In the genomic region with DNA sequence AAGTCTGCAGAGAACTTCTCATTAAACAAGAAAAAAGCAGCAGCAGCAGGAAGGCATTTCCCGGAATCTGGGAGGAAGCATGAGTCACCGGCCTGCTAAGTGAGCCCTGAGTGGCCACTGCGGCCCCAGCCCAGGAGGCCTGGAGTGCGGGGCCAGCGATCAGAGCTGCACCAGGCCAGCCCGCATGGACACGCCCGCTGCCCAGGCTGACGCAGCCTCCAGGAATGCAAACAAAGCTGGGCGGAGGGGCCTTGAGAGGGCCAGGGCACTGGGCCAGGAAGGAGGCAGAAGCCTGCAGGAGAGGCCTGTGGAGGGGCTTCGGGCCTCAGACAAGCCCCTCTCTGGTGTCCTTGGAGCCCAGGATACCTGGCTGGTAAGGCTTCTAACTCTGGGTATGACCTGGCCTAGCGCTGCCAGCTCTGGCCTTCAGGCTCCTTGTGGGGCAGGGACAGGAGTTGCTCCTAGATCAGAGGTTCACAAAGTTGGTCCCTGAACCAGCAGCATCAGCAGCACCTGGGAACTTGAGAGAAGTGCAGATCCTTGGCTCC, we compare ENCODE assay signal across 1 cellular context.
TF ChIP-seq lines count a peak whose summit lies in the region.

No MANE protein-coding gene starts in this region.

TF ChIP-seq in HepG2, 621 proteins besides CTCF, POLR2A, EP300 and RAD21 (continued from another document and continues in another):
- TF ChIP-seq, protein P1, sequence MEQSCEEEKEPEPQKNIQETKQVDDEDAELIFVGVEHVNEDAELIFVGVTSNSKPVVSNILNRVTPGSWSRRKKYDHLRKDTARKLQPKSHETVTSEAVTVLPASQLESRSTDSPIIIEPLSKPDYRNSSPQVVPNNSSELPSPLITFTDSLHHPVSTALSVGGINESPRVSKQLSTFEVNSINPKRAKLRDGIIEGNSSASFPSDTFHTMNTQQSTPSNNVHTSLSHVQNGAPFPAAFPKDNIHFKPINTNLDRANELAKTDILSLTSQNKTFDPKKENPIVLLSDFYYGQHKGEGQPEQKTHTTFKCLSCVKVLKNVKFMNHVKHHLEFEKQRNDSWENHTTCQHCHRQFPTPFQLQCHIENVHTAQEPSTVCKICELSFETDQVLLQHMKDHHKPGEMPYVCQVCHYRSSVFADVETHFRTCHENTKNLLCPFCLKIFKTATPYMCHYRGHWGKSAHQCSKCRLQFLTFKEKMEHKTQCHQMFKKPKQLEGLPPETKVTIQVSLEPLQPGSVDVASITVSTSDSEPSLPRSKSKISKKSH (CRISPR knock-in tag; IDR thresholded peaks at IDR 0.05; ENCODE audit: borderline replicate concordance), result no peak
- TF ChIP-seq AGO1 (IDR thresholded peaks at IDR 0.05; ENCODE audit: low read depth, low read length, poor library complexity, severe bottlenecking) (no peak), FOXO1 (CRISPR knock-in tag; IDR thresholded peaks at IDR 0.05) (peak; percentile 69; the same call in 1 of the 2 replicates), MZF1 (CRISPR knock-in tag; IDR thresholded peaks at IDR 0.05; ENCODE audit: borderline replicate concordance) (no peak), ZNF30 (CRISPR knock-in tag; IDR thresholded peaks at IDR 0.05) (no peak), FOXC1 (CRISPR knock-in tag; IDR thresholded peaks at IDR 0.05; ENCODE audit: borderline replicate concordance) (no peak), BRCA1 (CRISPR knock-in tag; IDR thresholded peaks at IDR 0.05) (no peak), ZNF552 (CRISPR knock-in tag; IDR thresholded peaks at IDR 0.05; ENCODE audit: borderline replicate concordance) (no peak), ZNF337 (CRISPR knock-in tag; IDR thresholded peaks at IDR 0.05; ENCODE audit: borderline replicate concordance, low read depth) (no peak), ZNF180 (CRISPR knock-in tag; IDR thresholded peaks at IDR 0.05; ENCODE audit: borderline replicate concordance, low read depth) (no peak), ZNF260 (CRISPR knock-in tag; IDR thresholded peaks at IDR 0.05; ENCODE audit: borderline replicate concordance, low read depth) (no peak), ZNF761 (CRISPR knock-in tag; conservative IDR thresholded peaks at IDR 0.05) (no peak), GATAD2A (CRISPR knock-in tag; IDR thresholded peaks at IDR 0.05) (peak; percentile 94), GATAD1 (CRISPR knock-in tag; IDR thresholded peaks at IDR 0.05) (peak; percentile 63; the same call in 1 of the 2 replicates), STAG1 (CRISPR knock-in tag; IDR thresholded peaks at IDR 0.05) (peak; percentile 34), GZF1 (CRISPR knock-in tag; IDR thresholded peaks at IDR 0.05) (no peak), TSC22D2 (CRISPR knock-in tag; IDR thresholded peaks at IDR 0.05; ENCODE audit: borderline replicate concordance) (no peak)
- TF ChIP-seq, protein P2, sequence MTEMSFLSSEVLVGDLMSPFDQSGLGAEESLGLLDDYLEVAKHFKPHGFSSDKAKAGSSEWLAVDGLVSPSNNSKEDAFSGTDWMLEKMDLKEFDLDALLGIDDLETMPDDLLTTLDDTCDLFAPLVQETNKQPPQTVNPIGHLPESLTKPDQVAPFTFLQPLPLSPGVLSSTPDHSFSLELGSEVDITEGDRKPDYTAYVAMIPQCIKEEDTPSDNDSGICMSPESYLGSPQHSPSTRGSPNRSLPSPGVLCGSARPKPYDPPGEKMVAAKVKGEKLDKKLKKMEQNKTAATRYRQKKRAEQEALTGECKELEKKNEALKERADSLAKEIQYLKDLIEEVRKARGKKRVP (CRISPR knock-in tag; IDR thresholded peaks at IDR 0.05), result peak in 1 of 2 experiments; percentile 56; a peak in 2 of 4 replicates
- TF ChIP-seq, protein P3, sequence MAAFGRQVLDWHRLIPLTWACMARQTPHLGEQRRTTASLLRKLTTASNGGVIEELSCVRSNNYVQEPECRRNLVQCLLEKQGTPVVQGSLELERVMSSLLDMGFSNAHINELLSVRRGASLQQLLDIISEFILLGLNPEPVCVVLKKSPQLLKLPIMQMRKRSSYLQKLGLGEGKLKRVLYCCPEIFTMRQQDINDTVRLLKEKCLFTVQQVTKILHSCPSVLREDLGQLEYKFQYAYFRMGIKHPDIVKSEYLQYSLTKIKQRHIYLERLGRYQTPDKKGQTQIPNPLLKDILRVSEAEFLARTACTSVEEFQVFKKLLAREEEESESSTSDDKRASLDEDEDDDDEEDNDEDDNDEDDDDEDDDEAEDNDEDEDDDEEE (CRISPR knock-in tag; IDR thresholded peaks at IDR 0.05), result 0 out of 2 replicates have a peak, but pooled peaks have one; percentile 60
- TF ChIP-seq, protein P4, sequence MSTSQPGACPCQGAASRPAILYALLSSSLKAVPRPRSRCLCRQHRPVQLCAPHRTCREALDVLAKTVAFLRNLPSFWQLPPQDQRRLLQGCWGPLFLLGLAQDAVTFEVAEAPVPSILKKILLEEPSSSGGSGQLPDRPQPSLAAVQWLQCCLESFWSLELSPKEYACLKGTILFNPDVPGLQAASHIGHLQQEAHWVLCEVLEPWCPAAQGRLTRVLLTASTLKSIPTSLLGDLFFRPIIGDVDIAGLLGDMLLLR (CRISPR knock-in tag; IDR thresholded peaks at IDR 0.05), result no peak
- TF ChIP-seq, protein P5, sequence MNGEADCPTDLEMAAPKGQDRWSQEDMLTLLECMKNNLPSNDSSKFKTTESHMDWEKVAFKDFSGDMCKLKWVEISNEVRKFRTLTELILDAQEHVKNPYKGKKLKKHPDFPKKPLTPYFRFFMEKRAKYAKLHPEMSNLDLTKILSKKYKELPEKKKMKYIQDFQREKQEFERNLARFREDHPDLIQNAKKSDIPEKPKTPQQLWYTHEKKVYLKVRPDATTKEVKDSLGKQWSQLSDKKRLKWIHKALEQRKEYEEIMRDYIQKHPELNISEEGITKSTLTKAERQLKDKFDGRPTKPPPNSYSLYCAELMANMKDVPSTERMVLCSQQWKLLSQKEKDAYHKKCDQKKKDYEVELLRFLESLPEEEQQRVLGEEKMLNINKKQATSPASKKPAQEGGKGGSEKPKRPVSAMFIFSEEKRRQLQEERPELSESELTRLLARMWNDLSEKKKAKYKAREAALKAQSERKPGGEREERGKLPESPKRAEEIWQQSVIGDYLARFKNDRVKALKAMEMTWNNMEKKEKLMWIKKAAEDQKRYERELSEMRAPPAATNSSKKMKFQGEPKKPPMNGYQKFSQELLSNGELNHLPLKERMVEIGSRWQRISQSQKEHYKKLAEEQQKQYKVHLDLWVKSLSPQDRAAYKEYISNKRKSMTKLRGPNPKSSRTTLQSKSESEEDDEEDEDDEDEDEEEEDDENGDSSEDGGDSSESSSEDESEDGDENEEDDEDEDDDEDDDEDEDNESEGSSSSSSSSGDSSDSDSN (CRISPR knock-in tag; IDR thresholded peaks at IDR 0.05), result peak; percentile 89
- TF ChIP-seq, protein P6, sequence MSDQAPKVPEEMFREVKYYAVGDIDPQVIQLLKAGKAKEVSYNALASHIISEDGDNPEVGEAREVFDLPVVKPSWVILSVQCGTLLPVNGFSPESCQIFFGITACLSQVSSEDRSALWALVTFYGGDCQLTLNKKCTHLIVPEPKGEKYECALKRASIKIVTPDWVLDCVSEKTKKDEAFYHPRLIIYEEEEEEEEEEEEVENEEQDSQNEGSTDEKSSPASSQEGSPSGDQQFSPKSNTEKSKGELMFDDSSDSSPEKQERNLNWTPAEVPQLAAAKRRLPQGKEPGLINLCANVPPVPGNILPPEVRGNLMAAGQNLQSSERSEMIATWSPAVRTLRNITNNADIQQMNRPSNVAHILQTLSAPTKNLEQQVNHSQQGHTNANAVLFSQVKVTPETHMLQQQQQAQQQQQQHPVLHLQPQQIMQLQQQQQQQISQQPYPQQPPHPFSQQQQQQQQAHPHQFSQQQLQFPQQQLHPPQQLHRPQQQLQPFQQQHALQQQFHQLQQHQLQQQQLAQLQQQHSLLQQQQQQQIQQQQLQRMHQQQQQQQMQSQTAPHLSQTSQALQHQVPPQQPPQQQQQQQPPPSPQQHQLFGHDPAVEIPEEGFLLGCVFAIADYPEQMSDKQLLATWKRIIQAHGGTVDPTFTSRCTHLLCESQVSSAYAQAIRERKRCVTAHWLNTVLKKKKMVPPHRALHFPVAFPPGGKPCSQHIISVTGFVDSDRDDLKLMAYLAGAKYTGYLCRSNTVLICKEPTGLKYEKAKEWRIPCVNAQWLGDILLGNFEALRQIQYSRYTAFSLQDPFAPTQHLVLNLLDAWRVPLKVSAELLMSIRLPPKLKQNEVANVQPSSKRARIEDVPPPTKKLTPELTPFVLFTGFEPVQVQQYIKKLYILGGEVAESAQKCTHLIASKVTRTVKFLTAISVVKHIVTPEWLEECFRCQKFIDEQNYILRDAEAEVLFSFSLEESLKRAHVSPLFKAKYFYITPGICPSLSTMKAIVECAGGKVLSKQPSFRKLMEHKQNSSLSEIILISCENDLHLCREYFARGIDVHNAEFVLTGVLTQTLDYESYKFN (CRISPR knock-in tag; conservative IDR thresholded peaks at IDR 0.05), result peak; percentile 80
- TF ChIP-seq, protein P7, sequence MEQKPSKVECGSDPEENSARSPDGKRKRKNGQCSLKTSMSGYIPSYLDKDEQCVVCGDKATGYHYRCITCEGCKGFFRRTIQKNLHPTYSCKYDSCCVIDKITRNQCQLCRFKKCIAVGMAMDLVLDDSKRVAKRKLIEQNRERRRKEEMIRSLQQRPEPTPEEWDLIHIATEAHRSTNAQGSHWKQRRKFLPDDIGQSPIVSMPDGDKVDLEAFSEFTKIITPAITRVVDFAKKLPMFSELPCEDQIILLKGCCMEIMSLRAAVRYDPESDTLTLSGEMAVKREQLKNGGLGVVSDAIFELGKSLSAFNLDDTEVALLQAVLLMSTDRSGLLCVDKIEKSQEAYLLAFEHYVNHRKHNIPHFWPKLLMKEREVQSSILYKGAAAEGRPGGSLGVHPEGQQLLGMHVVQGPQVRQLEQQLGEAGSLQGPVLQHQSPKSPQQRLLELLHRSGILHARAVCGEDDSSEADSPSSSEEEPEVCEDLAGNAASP (CRISPR knock-in tag; IDR thresholded peaks at IDR 0.05; ENCODE audit: borderline replicate concordance), result peak; percentile 52; the same call in 1 of the 2 replicates
- TF ChIP-seq, protein P8, sequence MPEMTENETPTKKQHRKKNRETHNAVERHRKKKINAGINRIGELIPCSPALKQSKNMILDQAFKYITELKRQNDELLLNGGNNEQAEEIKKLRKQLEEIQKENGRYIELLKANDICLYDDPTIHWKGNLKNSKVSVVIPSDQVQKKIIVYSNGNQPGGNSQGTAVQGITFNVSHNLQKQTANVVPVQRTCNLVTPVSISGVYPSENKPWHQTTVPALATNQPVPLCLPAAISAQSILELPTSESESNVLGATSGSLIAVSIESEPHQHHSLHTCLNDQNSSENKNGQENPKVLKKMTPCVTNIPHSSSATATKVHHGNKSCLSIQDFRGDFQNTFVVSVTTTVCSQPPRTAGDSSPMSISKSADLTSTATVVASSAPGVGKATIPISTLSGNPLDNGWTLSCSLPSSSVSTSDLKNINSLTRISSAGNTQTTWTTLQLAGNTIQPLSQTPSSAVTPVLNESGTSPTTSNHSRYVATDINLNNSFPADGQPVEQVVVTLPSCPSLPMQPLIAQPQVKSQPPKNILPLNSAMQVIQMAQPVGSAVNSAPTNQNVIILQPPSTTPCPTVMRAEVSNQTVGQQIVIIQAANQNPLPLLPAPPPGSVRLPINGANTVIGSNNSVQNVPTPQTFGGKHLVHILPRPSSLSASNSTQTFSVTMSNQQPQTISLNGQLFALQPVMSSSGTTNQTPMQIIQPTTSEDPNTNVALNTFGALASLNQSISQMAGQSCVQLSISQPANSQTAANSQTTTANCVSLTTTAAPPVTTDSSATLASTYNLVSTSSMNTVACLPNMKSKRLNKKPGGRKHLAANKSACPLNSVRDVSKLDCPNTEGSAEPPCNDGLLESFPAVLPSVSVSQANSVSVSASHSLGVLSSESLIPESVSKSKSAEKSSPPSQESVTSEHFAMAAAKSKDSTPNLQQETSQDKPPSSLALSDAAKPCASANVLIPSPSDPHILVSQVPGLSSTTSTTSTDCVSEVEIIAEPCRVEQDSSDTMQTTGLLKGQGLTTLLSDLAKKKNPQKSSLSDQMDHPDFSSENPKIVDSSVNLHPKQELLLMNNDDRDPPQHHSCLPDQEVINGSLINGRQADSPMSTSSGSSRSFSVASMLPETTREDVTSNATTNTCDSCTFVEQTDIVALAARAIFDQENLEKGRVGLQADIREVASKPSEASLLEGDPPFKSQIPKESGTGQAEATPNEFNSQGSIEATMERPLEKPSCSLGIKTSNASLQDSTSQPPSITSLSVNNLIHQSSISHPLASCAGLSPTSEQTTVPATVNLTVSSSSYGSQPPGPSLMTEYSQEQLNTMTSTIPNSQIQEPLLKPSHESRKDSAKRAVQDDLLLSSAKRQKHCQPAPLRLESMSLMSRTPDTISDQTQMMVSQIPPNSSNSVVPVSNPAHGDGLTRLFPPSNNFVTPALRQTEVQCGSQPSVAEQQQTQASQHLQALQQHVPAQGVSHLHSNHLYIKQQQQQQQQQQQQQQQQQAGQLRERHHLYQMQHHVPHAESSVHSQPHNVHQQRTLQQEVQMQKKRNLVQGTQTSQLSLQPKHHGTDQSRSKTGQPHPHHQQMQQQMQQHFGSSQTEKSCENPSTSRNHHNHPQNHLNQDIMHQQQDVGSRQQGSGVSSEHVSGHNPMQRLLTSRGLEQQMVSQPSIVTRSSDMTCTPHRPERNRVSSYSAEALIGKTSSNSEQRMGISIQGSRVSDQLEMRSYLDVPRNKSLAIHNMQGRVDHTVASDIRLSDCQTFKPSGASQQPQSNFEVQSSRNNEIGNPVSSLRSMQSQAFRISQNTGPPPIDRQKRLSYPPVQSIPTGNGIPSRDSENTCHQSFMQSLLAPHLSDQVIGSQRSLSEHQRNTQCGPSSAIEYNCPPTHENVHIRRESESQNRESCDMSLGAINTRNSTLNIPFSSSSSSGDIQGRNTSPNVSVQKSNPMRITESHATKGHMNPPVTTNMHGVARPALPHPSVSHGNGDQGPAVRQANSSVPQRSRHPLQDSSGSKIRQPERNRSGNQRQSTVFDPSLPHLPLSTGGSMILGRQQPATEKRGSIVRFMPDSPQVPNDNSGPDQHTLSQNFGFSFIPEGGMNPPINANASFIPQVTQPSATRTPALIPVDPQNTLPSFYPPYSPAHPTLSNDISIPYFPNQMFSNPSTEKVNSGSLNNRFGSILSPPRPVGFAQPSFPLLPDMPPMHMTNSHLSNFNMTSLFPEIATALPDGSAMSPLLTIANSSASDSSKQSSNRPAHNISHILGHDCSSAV (CRISPR knock-in tag; IDR thresholded peaks at IDR 0.05; ENCODE audit: borderline replicate concordance), result no peak
- TF ChIP-seq, protein P9, sequence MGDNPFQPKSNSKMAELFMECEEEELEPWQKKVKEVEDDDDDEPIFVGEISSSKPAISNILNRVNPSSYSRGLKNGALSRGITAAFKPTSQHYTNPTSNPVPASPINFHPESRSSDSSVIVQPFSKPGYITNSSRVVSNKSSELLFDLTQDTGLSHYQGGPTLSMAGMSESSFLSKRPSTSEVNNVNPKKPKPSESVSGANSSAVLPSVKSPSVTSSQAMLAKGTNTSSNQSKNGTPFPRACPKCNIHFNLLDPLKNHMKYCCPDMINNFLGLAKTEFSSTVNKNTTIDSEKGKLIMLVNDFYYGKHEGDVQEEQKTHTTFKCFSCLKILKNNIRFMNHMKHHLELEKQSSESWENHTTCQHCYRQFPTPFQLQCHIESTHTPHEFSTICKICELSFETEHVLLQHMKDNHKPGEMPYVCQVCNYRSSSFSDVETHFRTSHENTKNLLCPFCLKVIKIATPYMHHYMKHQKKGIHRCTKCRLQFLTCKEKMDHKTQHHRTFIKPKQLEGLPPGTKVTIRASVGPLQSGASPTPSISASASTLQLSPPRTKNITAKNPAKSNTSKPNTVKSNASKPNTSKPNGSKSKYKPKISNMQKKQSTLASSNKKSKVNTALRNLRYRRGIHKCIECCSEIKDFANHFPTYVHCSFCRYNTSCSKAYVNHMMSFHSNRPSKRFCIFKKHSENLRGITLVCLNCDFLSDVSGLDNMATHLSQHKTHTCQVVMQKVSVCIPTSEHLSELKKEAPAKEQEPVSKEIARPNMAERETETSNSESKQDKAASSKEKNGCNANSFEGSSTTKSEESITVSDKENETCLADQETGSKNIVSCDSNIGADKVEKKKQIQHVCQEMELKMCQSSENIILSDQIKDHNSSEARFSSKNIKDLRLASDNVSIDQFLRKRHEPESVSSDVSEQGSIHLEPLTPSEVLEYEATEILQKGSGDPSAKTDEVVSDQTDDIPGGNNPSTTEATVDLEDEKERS (CRISPR knock-in tag; IDR thresholded peaks at IDR 0.05), result peak; percentile 54; the same call in 1 of the 2 replicates
- TF ChIP-seq, protein P10, sequence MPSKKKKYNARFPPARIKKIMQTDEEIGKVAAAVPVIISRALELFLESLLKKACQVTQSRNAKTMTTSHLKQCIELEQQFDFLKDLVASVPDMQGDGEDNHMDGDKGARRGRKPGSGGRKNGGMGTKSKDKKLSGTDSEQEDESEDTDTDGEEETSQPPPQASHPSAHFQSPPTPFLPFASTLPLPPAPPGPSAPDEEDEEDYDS (CRISPR knock-in tag; IDR thresholded peaks at IDR 0.05), result peak; percentile 58; the same call in 1 of the 2 replicates
